12 cellular contexts compared by ENCODE assay signal in genomic region chr5:122726990-122727616, GRCh38. TPM values are rescaled to one million over a fixed set of nuclear protein-coding genes. Genes with fewer than 3 reads are reported as not detected.
DNase-seq lines count a peak whose midpoint lies in the region; ATAC-seq and TF ChIP-seq lines count a peak whose summit lies in the region.
"Had no signal": no experiment of that assay in that cellular context is flagged by ENCODE, and none has a peak within 500 bp of the region (broad histone marks: within the 10 kb centered on the region; RNA-seq: fewer than 3 reads in every experiment).

No MANE protein-coding gene starts in this region.

- no peaks in the 10 kb centered on the region for H3K4me1 ChIP-seq in SJCRH30

- no peak for TF ChIP-seq CTCF in AG04449 (IDR thresholded peaks at IDR 0.05; ENCODE audit: insufficient read depth, low read length, missing control alignments)

- ATAC-seq in GM19452 (IDR thresholded peaks at IDR 0.05; ENCODE audit: unreplicated experiment) = peak; percentile 38
- peak; percentile 47 for ATAC-seq in HG03439 (IDR thresholded peaks at IDR 0.05; ENCODE audit: unreplicated experiment)

- H3K36me3 ChIP-seq in SJCRH30 = no peaks in the 10 kb centered on the region

- DNase-seq in AG04449 (ENCODE audit: low read depth, low spot score) (peak; percentile 23), dermis blood vessel endothelial cell (peak; percentile 83), HEK293T (ENCODE audit: extremely low spot score) (no peak), superior temporal gyrus (ENCODE audit: extremely low spot score) (no peak), SJCRH30 (no peak), ureter (ENCODE audit: low spot score) (no peak)
- DNase-seq: activated naive CD4-positive, alpha-beta T cell treated with anti-CD3 and anti-CD28 coated beads, Interleukin-2, amount 50 U/mL, for 16 hours; C1 segment of cervical spinal cord; kidney; stimulated activated CD4-positive, alpha-beta T cell treated with anti-CD3 and anti-CD28 coated beads, Interleukin-2, amount 100 ng/mL, for 24 hours had no signal

- H3K27me3 ChIP-seq in SJCRH30 = no peaks in the 10 kb centered on the region

- POLR2A ChIA-PET in AG04449 (lab: Yijun Ruan, JAX) = no interaction called here
- POLR2A ChIA-PET in HEK293T (lab: Yijun Ruan, JAX) = no interaction called here

- H3K9me3 ChIP-seq in SJCRH30 (replicated peaks) = no peaks in the 10 kb centered on the region

- CTCF ChIA-PET in AG04449 (lab: Yijun Ruan, JAX) = no interaction called here
- CTCF ChIA-PET in HEK293T (lab: Yijun Ruan, JAX) = no interaction called here

- H3K4me3 ChIP-seq in AG04449 (ENCODE audit: low read depth, low read length) (no peak overlapping the region), SJCRH30 (no peak overlapping the region)

- no peak overlapping the region for H3K27ac ChIP-seq in SJCRH30

TF ChIP-seq in HEK293T, 16 proteins besides CTCF, POLR2A, EP300 and RAD21:
- no peak for TF ChIP-seq LEF1 (IDR thresholded peaks at IDR 0.05; ENCODE audit: borderline replicate concordance)
- TF ChIP-seq ZNF384 (IDR thresholded peaks at IDR 0.05) = no peak
TF ChIP-seq in HEK293T: peak in this region for 0.

RNA-seq across cellular contexts. Expression of gene SNX2, which starts 47.8 kb away (rescaled TPM):
- 86.9 and 105 TPM in 2 replicates for total RNA-seq in dermis blood vessel endothelial cell
- total RNA-seq in SJCRH30 (2014; rRNA removed; shearing (Covaris generic)) = 45.4 and 46.9 TPM in 2 replicates
- 89.6 TPM for total RNA-seq in ureter

Comparison
In these comparisons a context has a peak if more than half of its experiments do, and no peak if none do; other contexts are left out.
1. DNase-seq: peak in AG04449 (single experiment) and dermis blood vessel endothelial cell (single experiment); none in HEK293T (single experiment), superior temporal gyrus (single experiment), SJCRH30 (0 of 2) and ureter (single experiment).